In genomic region chr11:125241104-125241503, GRCh38 we compare ENCODE assay signal across 18 cellular contexts.
A peak's percentile ranks its signal among the peaks of the same experiment; 100 is the strongest.
DNase-seq lines count a peak whose midpoint lies in the region; ATAC-seq and TF ChIP-seq lines count a peak whose summit lies in the region.
"Had no signal": no experiment of that assay in that cellular context is flagged by ENCODE, and none has a peak within 500 bp of the region (broad histone marks: within the 10 kb centered on the region; RNA-seq: fewer than 3 reads in every experiment).

No MANE protein-coding gene starts in this region.

- TF ChIP-seq CTCF in choroid plexus epithelial cell (conservative IDR thresholded peaks at IDR 0.05; ENCODE audit: low read depth, low read length), result no peak
- TF ChIP-seq CTCF in fibroblast of villous mesenchyme (IDR thresholded peaks at IDR 0.05; ENCODE audit: insufficient read depth, low read depth, low read length), result no peak
- no peak for TF ChIP-seq CTCF in upper lobe of right lung (IDR thresholded peaks at IDR 0.05)

- DNase-seq in cardiac septum (ENCODE audit: low spot score) (peak; percentile 41), left ventricle myocardium superior (no peak), choroid plexus epithelial cell (ENCODE audit: low read depth) (peak; percentile 25), fibroblast of villous mesenchyme (ENCODE audit: low read depth) (peak; percentile 48), upper lobe of right lung (peak; percentile 9), 8988T (no peak), NCI-H1417 (lab: John Stamatoyannopoulos, UW) (no peak)
- DNase-seq: CD4-positive, CD25-positive, alpha-beta regulatory T cell; CD8-positive, alpha-beta memory T cell; COR-L47; DMS 273 treated with DMSO at 0.1 percent for 48 hours; DMS53; GM23248; H7; KG1 had no signal

- intact Hi-C loops in cardiac septum (cut with DNase I), result no loop called here
- intact Hi-C loops in left ventricle myocardium superior (cut with micrococcal nuclease), result no loop called here
- intact Hi-C loops in upper lobe of right lung (cut with DNase I), result no loop called here

- no peaks in the 10 kb centered on the region for H3K9me3 ChIP-seq in upper lobe of right lung

- H3K4me1 ChIP-seq in upper lobe of right lung, result no peaks in the 10 kb centered on the region
- H3K4me1 ChIP-seq: BLaER1 treated with 17β-estradiol and CSF1 and Interleukin-3, amounts not matched to agents 10 nM and 100 nM had no signal

- no peaks in the 10 kb centered on the region for H3K36me3 ChIP-seq in upper lobe of right lung
- H3K36me3 ChIP-seq: BLaER1 treated with 17β-estradiol and CSF1 and Interleukin-3, amounts not matched to agents 10 nM and 100 nM had no signal

- H3K27ac ChIP-seq in upper lobe of right lung, result no peak overlapping the region
- H3K27ac ChIP-seq: BLaER1 treated with 17β-estradiol and CSF1 and Interleukin-3, amounts not matched to agents 10 nM and 100 nM; GM23248 had no signal

- ATAC-seq in left ventricle myocardium superior (no peak), upper lobe of right lung (no peak), GM19324 (IDR thresholded peaks at IDR 0.05; ENCODE audit: low FRiP score, unreplicated experiment) (no peak)
- ATAC-seq: HCT116 had no signal

- H3K27me3 ChIP-seq in upper lobe of right lung, result no peaks in the 10 kb centered on the region
- H3K27me3 ChIP-seq: BLaER1 treated with 17β-estradiol and CSF1 and Interleukin-3, amounts not matched to agents 10 nM and 100 nM had no signal

- H3K4me3 ChIP-seq in choroid plexus epithelial cell (ENCODE audit: low read depth, low read length) (no peak overlapping the region), fibroblast of villous mesenchyme (ENCODE audit: low read depth, low read length) (no peak overlapping the region), upper lobe of right lung (no peak overlapping the region)
- H3K4me3 ChIP-seq: BLaER1 treated with 17β-estradiol and CSF1 and Interleukin-3, amounts not matched to agents 10 nM and 100 nM; GM23248 had no signal

Comparison
In these comparisons a context has a peak if more than half of its experiments do, and no peak if none do; other contexts are left out.
1. DNase-seq: peak in cardiac septum (single experiment), choroid plexus epithelial cell (single experiment), fibroblast of villous mesenchyme (single experiment) and upper lobe of right lung (single experiment); none in left ventricle myocardium superior (single experiment), 8988T (single experiment) and NCI-H1417 (0 of 3).